15 cellular contexts compared by ENCODE assay signal in the genomic region with DNA sequence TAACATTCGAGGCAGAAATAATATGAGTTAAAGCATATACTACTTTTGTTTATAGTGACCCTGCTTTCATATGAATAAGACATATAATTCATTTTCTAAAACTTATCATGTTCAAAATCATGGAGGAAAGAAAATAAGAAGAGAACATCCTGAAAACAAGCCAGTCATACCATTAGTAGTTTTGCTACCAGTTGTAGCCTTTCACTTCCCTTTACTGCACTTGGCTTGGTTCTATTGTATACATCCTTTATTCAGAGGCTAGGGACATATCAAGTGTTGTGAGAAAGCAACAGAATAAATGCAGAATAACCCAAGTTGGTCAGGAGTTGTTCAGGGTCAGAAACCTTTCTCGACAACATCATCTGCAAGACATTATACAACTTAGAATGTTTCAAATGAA.
DNase-seq lines count a peak whose midpoint lies in the region; ATAC-seq, FAIRE-seq and TF ChIP-seq lines count a peak whose summit lies in the region.
"Had no signal": no experiment of that assay in that cellular context is flagged by ENCODE, and none has a peak within 500 bp of the region (broad histone marks: within the 10 kb centered on the region; RNA-seq: fewer than 3 reads in every experiment).

No MANE protein-coding gene starts in this region.

- no peaks in the 10 kb centered on the region for H3K79me2 ChIP-seq in MM.1S (ENCODE audit: low read length)

- DNase-seq in GM12865 (ENCODE audit: low read depth) (peak; percentile 4), GM19239 (ENCODE audit: insufficient read length, low spot score) (peak; percentile 1), middle frontal gyrus (ENCODE audit: extremely low spot score, low spot score) (no peak), MM.1S (no peak), putamen (ENCODE audit: low spot score) (no peak), iPS-NIHi7 (ENCODE audit: extremely low spot score) (no peak)
- DNase-seq: activated T-cell treated with anti-CD3 and anti-CD28 coated beads for 4 hours, adrenal gland, cortex of kidney, NCI-H1694, uterus had no signal

- H3K27ac ChIP-seq in MM.1S (ENCODE audit: low read length) = no peak overlapping the region
- H3K27ac ChIP-seq: adrenal gland, uterus had no signal

- H3K4me1 ChIP-seq in MM.1S (ENCODE audit: low read length) = no peaks in the 10 kb centered on the region
- H3K4me1 ChIP-seq: adrenal gland, uterus had no signal

- no peak overlapping the region for H3K4me3 ChIP-seq in GM12865 (ENCODE audit: low read depth, low read length)
- no peak overlapping the region for H3K4me3 ChIP-seq in MM.1S (ENCODE audit: low read length)
- H3K4me3 ChIP-seq: adrenal gland, uterus had no signal

- ATAC-seq in HG02610 (IDR thresholded peaks at IDR 0.05; ENCODE audit: unreplicated experiment) (peak; percentile 76), HG03342 (IDR thresholded peaks at IDR 0.05; ENCODE audit: unreplicated experiment) (peak; percentile 98)

- no peaks in the 10 kb centered on the region for H4K20me1 ChIP-seq in MM.1S (ENCODE audit: insufficient read depth, low read length)

- H3K4me2 ChIP-seq in MM.1S (ENCODE audit: low read depth, low read length) = no peak overlapping the region

- no peak for TF ChIP-seq CTCF in GM12865 (IDR thresholded peaks at IDR 0.05; ENCODE audit: insufficient read depth, low read depth, low read length, missing control alignments)
- no peak for TF ChIP-seq CTCF in MM.1S (IDR thresholded peaks at IDR 0.05; ENCODE audit: low read length)

- FAIRE-seq in GM19239 (lab: Jason Lieb, UNC) = no peak
- FAIRE-seq: A204.1, H54 had no signal

- no peaks in the 10 kb centered on the region for H3K9me3 ChIP-seq in MM.1S (replicated peaks; ENCODE audit: insufficient read depth, low read length)
- H3K9me3 ChIP-seq: adrenal gland, uterus had no signal

- no peaks in the 10 kb centered on the region for H3K9me2 ChIP-seq in MM.1S (replicated peaks; ENCODE audit: insufficient read depth, low read length)

- H3F3A ChIP-seq in MM.1S (ENCODE audit: insufficient read depth, low read length) = no peaks in the 10 kb centered on the region

- no peak overlapping the region for H3K9ac ChIP-seq in MM.1S (ENCODE audit: low read length)

- no peaks in the 10 kb centered on the region for H3K36me3 ChIP-seq in MM.1S (replicated peaks; ENCODE audit: insufficient read depth, low read length)
- H3K36me3 ChIP-seq: adrenal gland, uterus had no signal

- no peak overlapping the region for H2AFZ ChIP-seq in MM.1S (ENCODE audit: low read length)

- H3K27me3 ChIP-seq in MM.1S (replicated peaks; ENCODE audit: insufficient read depth, low read length) = no peaks in the 10 kb centered on the region
- H3K27me3 ChIP-seq: adrenal gland, uterus had no signal

Comparison
In these comparisons a context has a peak if more than half of its experiments do, and no peak if none do; other contexts are left out.
1. DNase-seq: peak in GM12865 (single experiment) and GM19239 (single experiment); none in middle frontal gyrus (single experiment), MM.1S (single experiment), putamen (single experiment) and iPS-NIHi7 (single experiment).